17 cellular contexts compared by ENCODE assay signal in the genomic region with DNA sequence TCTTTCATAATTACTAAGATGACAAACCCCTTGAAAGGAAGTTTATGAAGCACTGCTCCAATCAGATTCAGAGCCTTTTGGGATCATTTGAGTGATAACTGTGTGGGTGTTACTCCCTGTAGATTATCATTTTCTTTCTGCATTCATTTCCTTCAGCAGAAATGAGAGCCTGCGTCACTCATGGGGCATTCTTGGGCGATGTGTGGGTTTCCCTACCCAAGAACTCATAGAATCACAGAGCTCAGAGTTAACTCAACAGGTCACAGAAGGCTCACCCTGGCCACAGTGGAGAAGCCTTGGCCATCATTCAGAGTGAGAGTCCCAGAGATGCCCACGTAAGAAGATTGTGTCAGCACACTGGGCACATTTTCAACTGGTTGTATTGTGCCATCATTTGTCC.
DNase-seq lines count a peak whose midpoint lies in the region; ATAC-seq and TF ChIP-seq lines count a peak whose summit lies in the region.
"Had no signal": no experiment of that assay in that cellular context is flagged by ENCODE, and none has a peak within 500 bp of the region (broad histone marks: within the 10 kb centered on the region; RNA-seq: fewer than 3 reads in every experiment).

No MANE protein-coding gene starts in this region.

- no peaks in the 10 kb centered on the region for H3K36me3 Mint-ChIP-seq in activated CD4-positive, alpha-beta memory T cell treated with anti-CD3 and anti-CD28 coated beads for 36 hours
- H3K36me3 Mint-ChIP-seq in activated CD4-positive, alpha-beta memory T cell treated with anti-CD3 and anti-CD28 coated beads, Interleukin-2, amount 10 ng/mL, durations not matched to agents 7 days and 5 days (ENCODE audit: low read depth), result no peaks in the 10 kb centered on the region
- no peaks in the 10 kb centered on the region for H3K36me3 Mint-ChIP-seq in stimulated activated effector memory CD8-positive, alpha-beta T cell treated with anti-CD3 and anti-CD28 coated beads, Interleukin-12 subunit alpha, Interleukin-12 subunit beta, amount 100 ng/mL, for 72 hours
- H3K36me3 Mint-ChIP-seq: CD8-positive, alpha-beta T cell had no signal

- CTCF ChIA-PET in activated CD4-positive, alpha-beta memory T cell treated with anti-CD3 and anti-CD28 coated beads for 36 hours (lab: Charles Lee), result no interaction called here
- CTCF ChIA-PET in activated CD4-positive, alpha-beta memory T cell treated with anti-CD3 and anti-CD28 coated beads, Interleukin-2, amount 10 ng/mL, durations not matched to agents 7 days and 5 days (lab: Charles Lee), result no interaction called here

- intact Hi-C loops in activated CD4-positive, alpha-beta memory T cell treated with anti-CD3 and anti-CD28 coated beads for 36 hours (cut with micrococcal nuclease), result no loop called here

- peak; percentile 13 for DNase-seq in activated CD4-positive, alpha-beta memory T cell treated with anti-CD3 and anti-CD28 coated beads for 36 hours
- no peak for DNase-seq in activated CD4-positive, alpha-beta memory T cell treated with anti-CD3 and anti-CD28 coated beads, Interleukin-2, amount 10 ng/mL, durations not matched to agents 7 days and 5 days
- DNase-seq in fibroblast of mammary gland (ENCODE audit: low read depth), result peak; percentile 13
- DNase-seq in stimulated activated effector memory CD8-positive, alpha-beta T cell treated with anti-CD3 and anti-CD28 coated beads, Interleukin-12 subunit alpha, Interleukin-12 subunit beta, amount 100 ng/mL, for 72 hours (ENCODE audit: low spot score in 2 of 2), result no peak
- DNase-seq in NCI-H2196 (lab: John Stamatoyannopoulos, UW; ENCODE audit: unreplicated experiment), result no peak
- no peak for DNase-seq in activated CD8-positive, alpha-beta memory T cell treated with anti-CD3 and anti-CD28 coated beads for 24 hours
- DNase-seq: 8988T; CD8-positive, alpha-beta T cell; DMS 273 treated with DMSO at 0.1 percent for 48 hours; DMS53; DND-41; EL; H9 had no signal

- H3K4me3 ChIP-seq in fibroblast of mammary gland (ENCODE audit: control insufficient read depth, low read depth, low read length), result no peak overlapping the region
- H3K4me3 ChIP-seq: BLaER1 treated with 17β-estradiol and CSF1 and Interleukin-3, amounts not matched to agents 10 nM and 100 nM had no signal

- H3K4me1 Mint-ChIP-seq in activated CD4-positive, alpha-beta memory T cell treated with anti-CD3 and anti-CD28 coated beads for 36 hours (ENCODE audit: low read depth), result no peaks in the 10 kb centered on the region
- H3K4me1 Mint-ChIP-seq in activated CD4-positive, alpha-beta memory T cell treated with anti-CD3 and anti-CD28 coated beads, Interleukin-2, amount 10 ng/mL, durations not matched to agents 7 days and 5 days, result no peaks in the 10 kb centered on the region
- no peaks in the 10 kb centered on the region for H3K4me1 Mint-ChIP-seq in stimulated activated effector memory CD8-positive, alpha-beta T cell treated with anti-CD3 and anti-CD28 coated beads, Interleukin-12 subunit alpha, Interleukin-12 subunit beta, amount 100 ng/mL, for 72 hours

- no peaks in the 10 kb centered on the region for H3K9me3 Mint-ChIP-seq in activated CD4-positive, alpha-beta memory T cell treated with anti-CD3 and anti-CD28 coated beads for 36 hours
- H3K9me3 Mint-ChIP-seq in activated CD4-positive, alpha-beta memory T cell treated with anti-CD3 and anti-CD28 coated beads, Interleukin-2, amount 10 ng/mL, durations not matched to agents 7 days and 5 days, result no peaks in the 10 kb centered on the region
- H3K9me3 Mint-ChIP-seq in stimulated activated effector memory CD8-positive, alpha-beta T cell treated with anti-CD3 and anti-CD28 coated beads, Interleukin-12 subunit alpha, Interleukin-12 subunit beta, amount 100 ng/mL, for 72 hours, result no peaks in the 10 kb centered on the region
- H3K9me3 Mint-ChIP-seq: CD8-positive, alpha-beta T cell; H9 had no signal

- H3K27me3 Mint-ChIP-seq in activated CD4-positive, alpha-beta memory T cell treated with anti-CD3 and anti-CD28 coated beads for 36 hours, result peaks cover 10% of the 10 kb centered on the region
- no peaks in the 10 kb centered on the region for H3K27me3 Mint-ChIP-seq in activated CD4-positive, alpha-beta memory T cell treated with anti-CD3 and anti-CD28 coated beads, Interleukin-2, amount 10 ng/mL, durations not matched to agents 7 days and 5 days

- ATAC-seq in stimulated activated effector memory CD8-positive, alpha-beta T cell treated with anti-CD3 and anti-CD28 coated beads, Interleukin-12 subunit alpha, Interleukin-12 subunit beta, amount 100 ng/mL, for 72 hours, result peak; percentile 36
- ATAC-seq in HG03025 (IDR thresholded peaks at IDR 0.05; ENCODE audit: low FRiP score, unreplicated experiment), result no peak
- ATAC-seq: CD8-positive, alpha-beta T cell; HepG2 had no signal

- no peak overlapping the region for H3K27ac Mint-ChIP-seq in activated CD4-positive, alpha-beta memory T cell treated with anti-CD3 and anti-CD28 coated beads for 36 hours
- H3K27ac Mint-ChIP-seq in activated CD4-positive, alpha-beta memory T cell treated with anti-CD3 and anti-CD28 coated beads, Interleukin-2, amount 10 ng/mL, durations not matched to agents 7 days and 5 days, result no peak overlapping the region
- H3K27ac Mint-ChIP-seq in stimulated activated effector memory CD8-positive, alpha-beta T cell treated with anti-CD3 and anti-CD28 coated beads, Interleukin-12 subunit alpha, Interleukin-12 subunit beta, amount 100 ng/mL, for 72 hours, result no peak overlapping the region
- H3K27ac Mint-ChIP-seq: B cell; CD8-positive, alpha-beta T cell; H9 had no signal

- POLR2A ChIA-PET in activated CD4-positive, alpha-beta memory T cell treated with anti-CD3 and anti-CD28 coated beads for 36 hours (lab: Charles Lee), result no interaction called here
- POLR2A ChIA-PET in activated CD4-positive, alpha-beta memory T cell treated with anti-CD3 and anti-CD28 coated beads, Interleukin-2, amount 10 ng/mL, durations not matched to agents 7 days and 5 days (lab: Charles Lee), result no interaction called here

- TF ChIP-seq CTCF in fibroblast of mammary gland (conservative IDR thresholded peaks at IDR 0.05; ENCODE audit: control insufficient read depth, insufficient read depth, low read depth, low read length), result no peak

- no peak overlapping the region for H3K4me3 Mint-ChIP-seq in activated CD4-positive, alpha-beta memory T cell treated with anti-CD3 and anti-CD28 coated beads for 36 hours
- H3K4me3 Mint-ChIP-seq in activated CD4-positive, alpha-beta memory T cell treated with anti-CD3 and anti-CD28 coated beads, Interleukin-2, amount 10 ng/mL, durations not matched to agents 7 days and 5 days, result no peak overlapping the region
- no peak overlapping the region for H3K4me3 Mint-ChIP-seq in stimulated activated effector memory CD8-positive, alpha-beta T cell treated with anti-CD3 and anti-CD28 coated beads, Interleukin-12 subunit alpha, Interleukin-12 subunit beta, amount 100 ng/mL, for 72 hours
- H3K4me3 Mint-ChIP-seq: B cell; CD8-positive, alpha-beta T cell; H9 had no signal

Comparison
In these comparisons a context has a peak if more than half of its experiments do, and no peak if none do; other contexts are left out.
1. DNase-seq: peak in activated CD4-positive, alpha-beta memory T cell treated with anti-CD3 and anti-CD28 coated beads for 36 hours (single experiment) and fibroblast of mammary gland (single experiment); none in activated CD4-positive, alpha-beta memory T cell treated with anti-CD3 and anti-CD28 coated beads, Interleukin-2, amount 10 ng/mL, durations not matched to agents 7 days and 5 days (single experiment), stimulated activated effector memory CD8-positive, alpha-beta T cell treated with anti-CD3 and anti-CD28 coated beads, Interleukin-12 subunit alpha, Interleukin-12 subunit beta, amount 100 ng/mL, for 72 hours (0 of 2), NCI-H2196 (single experiment) and activated CD8-positive, alpha-beta memory T cell treated with anti-CD3 and anti-CD28 coated beads for 24 hours (single experiment).